Comparison of ENCODE assay signal across 24 cellular contexts in the genomic region with DNA sequence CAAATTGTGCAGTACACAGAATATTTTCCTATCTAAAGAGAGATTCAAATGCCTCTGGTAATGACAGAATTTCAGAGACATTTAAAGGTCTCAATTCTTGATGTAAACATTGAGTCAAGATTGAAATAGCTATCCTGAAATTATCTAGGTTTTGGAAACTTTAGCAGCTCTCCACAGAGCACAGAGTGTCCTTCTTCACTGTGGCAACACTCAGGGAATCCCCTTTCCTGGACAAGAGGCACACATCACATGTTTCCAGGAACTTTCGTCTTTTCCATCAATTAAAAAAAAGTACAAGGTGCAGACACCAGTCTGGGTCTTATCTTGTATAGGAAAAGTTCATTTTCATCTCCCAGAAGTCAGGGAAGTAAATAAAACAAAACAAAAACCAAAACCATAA.
DNase-seq lines count a peak whose midpoint lies in the region; TF ChIP-seq lines count a peak whose summit lies in the region.
"Had no signal": no experiment of that assay in that cellular context is flagged by ENCODE, and none has a peak within 500 bp of the region (broad histone marks: within the 10 kb centered on the region; RNA-seq: fewer than 3 reads in every experiment).

No MANE protein-coding gene starts in this region.

- H3K9ac ChIP-seq in KMS-11, result no peak overlapping the region
- H3K9ac ChIP-seq in adipocyte (ENCODE audit: low read length), result no peak overlapping the region

- DNase-seq in adipocyte (ENCODE audit: low read depth), result peak; percentile 45
- peak; percentile 4 for DNase-seq in fibroblast of villous mesenchyme (ENCODE audit: low read depth)
- DNase-seq in substantia nigra (lab: John Stamatoyannopoulos, UW), result no peak
- DNase-seq in AG08396 (ENCODE audit: low spot score), result no peak
- no peak for DNase-seq in dermis blood vessel endothelial cell
- no peak for DNase-seq in SIG-M5 treated with dmso at 0.1 percent for 504 hours (lab: John Stamatoyannopoulos, UW; ENCODE audit: unreplicated experiment)
- DNase-seq: ACHN; AML-193; C1 segment of cervical spinal cord; Calu3; CD8-positive, alpha-beta memory T cell; DMS153; GOT3; HCEC 1CT; NCI-H1105; NCI-H146; NCI-H2029 treated with DMSO at 0.1 percent for 48 hours; NCI-H2171 treated with DMSO at 0.1 percent for 48 hours; NCI-H524 treated with DMSO at 0.1 percent for 48 hours; NCI-H82 had no signal

- peaks cover 100% of the 10 kb centered on the region for H3K79me2 ChIP-seq in KMS-11 (ENCODE audit: insufficient read depth, low read depth)

- H3K4me3 ChIP-seq in KMS-11 (IDR thresholded peaks at IDR 0.05; ENCODE audit: insufficient read depth, low read depth, low read length) (no peak overlapping the region), adipocyte (ENCODE audit: low read length) (no peak overlapping the region), fibroblast of villous mesenchyme (ENCODE audit: low read depth, low read length) (no peak overlapping the region)
- H3K4me3 ChIP-seq: K562, SJSA1 had no signal

- no peaks in the 10 kb centered on the region for H3K27me3 ChIP-seq in KMS-11 (ENCODE audit: insufficient read depth, low read depth)
- H3K27me3 ChIP-seq in adipocyte (replicated peaks; ENCODE audit: control insufficient read depth, insufficient read depth, low read length), result no peaks in the 10 kb centered on the region

- TF ChIP-seq CTCF in KMS-11 (conservative IDR thresholded peaks at IDR 0.05; ENCODE audit: low read depth, low read length) (no peak), fibroblast of villous mesenchyme (IDR thresholded peaks at IDR 0.05; ENCODE audit: insufficient read depth, low read depth, low read length) (no peak)

- no peak overlapping the region for H3K27ac ChIP-seq in KMS-11
- H3K27ac ChIP-seq in substantia nigra (ENCODE audit: low read depth, low read length, poor library complexity, severe bottlenecking), result peak overlapping the region; percentile 33
- H3K27ac ChIP-seq: HL-60, SJSA1 had no signal

- H3K4me1 ChIP-seq in KMS-11 (ENCODE audit: low read depth, poor library complexity, severe bottlenecking), result peaks cover 100% of the 10 kb centered on the region
- H3K4me1 ChIP-seq in adipocyte (ENCODE audit: control insufficient read depth, insufficient read depth, low read length), result peaks cover 9% of the 10 kb centered on the region
- H3K4me1 ChIP-seq: SJSA1 had no signal

- H3K4me2 ChIP-seq in KMS-11, result peak overlapping the region; percentile 57; the same call in 1 of the 2 replicates

- H3K36me3 ChIP-seq in KMS-11 (ENCODE audit: insufficient read depth) (no peaks in the 10 kb centered on the region; the same call in 1 of the 2 replicates), adipocyte (ENCODE audit: control insufficient read depth, insufficient read depth, low read length, severe bottlenecking) (no peaks in the 10 kb centered on the region)
- H3K36me3 ChIP-seq: SJSA1 had no signal

- H2AFZ ChIP-seq in KMS-11 (ENCODE audit: low read depth), result no peak overlapping the region

- H4K20me1 ChIP-seq in KMS-11 (ENCODE audit: insufficient read depth), result peaks cover 74% of the 10 kb centered on the region

- H3K9me3 ChIP-seq in adipocyte (ENCODE audit: control insufficient read depth, low read length), result no peaks in the 10 kb centered on the region
- H3K9me3 ChIP-seq: SJSA1 had no signal

Comparison
In these comparisons a context has a peak if more than half of its experiments do, and no peak if none do; other contexts are left out.
1. DNase-seq: peak in adipocyte (single experiment) and fibroblast of villous mesenchyme (single experiment); none in substantia nigra (0 of 49), AG08396 (single experiment), dermis blood vessel endothelial cell (single experiment) and SIG-M5 treated with dmso at 0.1 percent for 504 hours (single experiment).